In the genomic region with DNA sequence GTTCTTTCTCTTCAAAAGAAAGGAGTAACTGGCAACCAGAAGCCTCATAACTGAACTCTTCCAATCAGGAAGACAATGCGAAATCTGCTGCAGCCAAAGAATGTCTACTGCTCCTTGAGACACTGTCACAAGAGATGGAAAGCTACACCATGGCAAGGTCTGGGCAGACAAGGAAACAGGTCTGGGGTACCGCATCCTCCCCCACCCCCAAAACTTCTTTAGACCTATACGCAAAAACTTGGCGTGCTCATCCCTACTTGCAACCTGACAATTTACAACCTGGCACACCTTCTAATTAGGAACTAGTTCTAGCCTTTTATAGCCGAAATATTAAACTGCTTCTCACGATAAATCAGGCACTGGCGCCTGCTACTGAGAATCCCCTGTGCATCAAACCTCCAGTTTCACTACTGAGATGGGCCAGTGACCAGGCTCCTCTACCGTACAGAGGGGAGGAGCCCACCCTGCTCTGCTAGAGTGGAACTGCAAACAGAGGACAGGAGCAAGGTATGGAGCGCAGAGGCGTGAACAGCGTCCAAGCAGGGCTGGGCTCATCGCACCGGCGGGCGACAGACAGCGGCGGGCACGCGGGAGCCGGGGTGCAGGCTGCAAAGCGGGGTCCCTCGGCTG, we compare ENCODE assay signal across 8 cellular contexts. TPM values are rescaled to one million over a fixed set of nuclear protein-coding genes. Genes with fewer than 3 reads are reported as not detected.
A peak's percentile ranks its signal among the peaks of the same experiment; 100 is the strongest.
DNase-seq lines count a peak whose midpoint lies in the region; ATAC-seq and TF ChIP-seq lines count a peak whose summit lies in the region.

No MANE protein-coding gene starts in this region.

- POLR2A ChIA-PET in activated CD8-positive, alpha-beta T cell treated with anti-CD3 and anti-CD28 coated beads, Interleukin-2, amount 10 ng/mL, durations not matched to agents 7 days and 5 days (lab: Charles Lee), result interaction anchor here (0.6 to 1.0 kb wide), 4 partner anchors 9 to 226 kb away, joined by 3 to 4 read pairs (median 4); partner anchors contain the start of gene DHX29

- H3K79me2 ChIP-seq in Karpas-422 (ENCODE audit: low read length), result no peaks in the 10 kb centered on the region

- no peaks in the 10 kb centered on the region for H3K27me3 Mint-ChIP-seq in activated CD4-positive, alpha-beta T cell treated with anti-CD3 and anti-CD28 coated beads, Interleukin-2, amount 10 ng/mL, durations not matched to agents 24 days and 14 days
- H3K27me3 Mint-ChIP-seq in activated CD8-positive, alpha-beta T cell treated with anti-CD3 and anti-CD28 coated beads, Interleukin-2, amount 10 ng/mL, durations not matched to agents 7 days and 5 days (ENCODE audit: low read depth), result no peaks in the 10 kb centered on the region
- no peaks in the 10 kb centered on the region for H3K27me3 Mint-ChIP-seq in osteocyte (ENCODE audit: unreplicated experiment)

- no peak for TF ChIP-seq CTCF in osteocyte (IDR thresholded peaks at IDR 0.05)

- no peaks in the 10 kb centered on the region for H4K20me1 ChIP-seq in Karpas-422 (ENCODE audit: insufficient read depth, low read depth, low read length)

- peak; percentile 60 for ATAC-seq in activated CD8-positive, alpha-beta T cell treated with anti-CD3 and anti-CD28 coated beads, Interleukin-2, amount 10 ng/mL, durations not matched to agents 7 days and 5 days

- peak; percentile 63 for DNase-seq in activated CD4-positive, alpha-beta T cell treated with anti-CD3 and anti-CD28 coated beads, Interleukin-2, amount 10 ng/mL, durations not matched to agents 24 days and 14 days
- DNase-seq in activated CD4-positive, alpha-beta T cell treated with anti-CD3 and anti-CD28 coated beads for 1 hour, result no peak
- DNase-seq in H7, result no peak
- DNase-seq in Karpas-422, result no peak
- DNase-seq in activated CD8-positive, alpha-beta T cell treated with anti-CD3 and anti-CD28 coated beads, Interleukin-2, amount 10 ng/mL, durations not matched to agents 7 days and 5 days, result peak; percentile 68
- peak; percentile 70 for DNase-seq in germinal center (ENCODE audit: low spot score)
- no peak for DNase-seq in osteocyte (ENCODE audit: extremely low spot score, unreplicated experiment)
- DNase-seq in AML-193 (lab: John Stamatoyannopoulos, UW), result no peak

- H3K9me3 ChIP-seq in Karpas-422 (ENCODE audit: low read length), result no peaks in the 10 kb centered on the region

- no peaks in the 10 kb centered on the region for H3K36me3 ChIP-seq in H7 (replicated peaks; ENCODE audit: control insufficient read depth, insufficient read depth, low read length)
- H3K36me3 ChIP-seq in Karpas-422 (ENCODE audit: insufficient read depth, low read length), result no peaks in the 10 kb centered on the region

- H3K36me3 Mint-ChIP-seq in activated CD4-positive, alpha-beta T cell treated with anti-CD3 and anti-CD28 coated beads, Interleukin-2, amount 10 ng/mL, durations not matched to agents 24 days and 14 days (ENCODE audit: low read depth), result peaks cover 21% of the 10 kb centered on the region
- peaks cover 20% of the 10 kb centered on the region for H3K36me3 Mint-ChIP-seq in activated CD8-positive, alpha-beta T cell treated with anti-CD3 and anti-CD28 coated beads, Interleukin-2, amount 10 ng/mL, durations not matched to agents 7 days and 5 days (ENCODE audit: low read depth)
- H3K36me3 Mint-ChIP-seq in osteocyte (ENCODE audit: unreplicated experiment), result peaks cover 9% of the 10 kb centered on the region

- H3K27me3 ChIP-seq in H7 (ENCODE audit: control insufficient read depth, insufficient read depth, low read length), result no peaks in the 10 kb centered on the region
- no peaks in the 10 kb centered on the region for H3K27me3 ChIP-seq in Karpas-422 (ENCODE audit: low read length)

- H3K4me2 ChIP-seq in Karpas-422 (ENCODE audit: low read depth, low read length, poor library complexity, severe bottlenecking), result peak overlapping the region; percentile 89

- peaks cover 27% of the 10 kb centered on the region for H3K4me1 ChIP-seq in Karpas-422 (ENCODE audit: low read length)

- H3K9ac ChIP-seq in Karpas-422 (ENCODE audit: low read length), result peak overlapping the region; percentile 76

- no peaks in the 10 kb centered on the region for H3K9me3 Mint-ChIP-seq in activated CD4-positive, alpha-beta T cell treated with anti-CD3 and anti-CD28 coated beads, Interleukin-2, amount 10 ng/mL, durations not matched to agents 24 days and 14 days
- H3K9me3 Mint-ChIP-seq in activated CD8-positive, alpha-beta T cell treated with anti-CD3 and anti-CD28 coated beads, Interleukin-2, amount 10 ng/mL, durations not matched to agents 7 days and 5 days (ENCODE audit: insufficient read depth), result no peaks in the 10 kb centered on the region
- H3K9me3 Mint-ChIP-seq in osteocyte (ENCODE audit: unreplicated experiment), result no peaks in the 10 kb centered on the region

- peak overlapping the region; percentile 92 for H3K4me3 ChIP-seq in H7 (ENCODE audit: insufficient read depth, low read depth, low read length)
- peak overlapping the region; percentile 77 for H3K4me3 ChIP-seq in Karpas-422 (ENCODE audit: low read length)

- H3K27ac Mint-ChIP-seq in activated CD4-positive, alpha-beta T cell treated with anti-CD3 and anti-CD28 coated beads, Interleukin-2, amount 10 ng/mL, durations not matched to agents 24 days and 14 days, result peak overlapping the region; percentile 86
- H3K27ac Mint-ChIP-seq in activated CD8-positive, alpha-beta T cell treated with anti-CD3 and anti-CD28 coated beads, Interleukin-2, amount 10 ng/mL, durations not matched to agents 7 days and 5 days, result peak overlapping the region; percentile 88
- peak overlapping the region; percentile 61 for H3K27ac Mint-ChIP-seq in osteocyte (ENCODE audit: unreplicated experiment)

- peak overlapping the region; percentile 92 for H2AFZ ChIP-seq in Karpas-422 (ENCODE audit: low read length)

- H3K27ac ChIP-seq in Karpas-422 (ENCODE audit: low read length), result no peak overlapping the region

- H3K9me2 ChIP-seq in Karpas-422 (replicated peaks; ENCODE audit: insufficient read depth, low read length), result no peaks in the 10 kb centered on the region

- H3K4me1 Mint-ChIP-seq in activated CD4-positive, alpha-beta T cell treated with anti-CD3 and anti-CD28 coated beads, Interleukin-2, amount 10 ng/mL, durations not matched to agents 24 days and 14 days, result peaks cover 39% of the 10 kb centered on the region
- H3K4me1 Mint-ChIP-seq in activated CD8-positive, alpha-beta T cell treated with anti-CD3 and anti-CD28 coated beads, Interleukin-2, amount 10 ng/mL, durations not matched to agents 7 days and 5 days (ENCODE audit: low read depth), result peaks cover 60% of the 10 kb centered on the region
- H3K4me1 Mint-ChIP-seq in osteocyte (ENCODE audit: unreplicated experiment), result peaks cover 42% of the 10 kb centered on the region

- intact Hi-C loops in activated CD4-positive, alpha-beta T cell treated with anti-CD3 and anti-CD28 coated beads, Interleukin-2, amount 10 ng/mL, durations not matched to agents 24 days and 14 days (cut with micrococcal nuclease), result loop anchor here (1.0 to 10.0 kb wide), 9 partner anchors 10 to 357 kb away; partner anchors contain the start of genes DHX29 and MTREX

- peak overlapping the region; percentile 91 for H3K4me3 Mint-ChIP-seq in activated CD4-positive, alpha-beta T cell treated with anti-CD3 and anti-CD28 coated beads, Interleukin-2, amount 10 ng/mL, durations not matched to agents 24 days and 14 days
- H3K4me3 Mint-ChIP-seq in activated CD8-positive, alpha-beta T cell treated with anti-CD3 and anti-CD28 coated beads, Interleukin-2, amount 10 ng/mL, durations not matched to agents 7 days and 5 days, result peak overlapping the region; percentile 85
- H3K4me3 Mint-ChIP-seq in osteocyte (ENCODE audit: unreplicated experiment), result peak overlapping the region; percentile 90

- CTCF ChIA-PET in activated CD8-positive, alpha-beta T cell treated with anti-CD3 and anti-CD28 coated beads, Interleukin-2, amount 10 ng/mL, durations not matched to agents 7 days and 5 days (lab: Charles Lee), result interaction anchor here (0.7 to 1.5 kb wide), 2 partner anchors 147 to 158 kb away, joined by 3 read pairs; no protein-coding TSS in a partner anchor

RNA-seq across cellular contexts. Expression of gene PLPP1, which starts 0.8 kb away (rescaled TPM):
- total RNA-seq in activated CD4-positive, alpha-beta T cell treated with anti-CD3 and anti-CD28 coated beads, Interleukin-2, amount 10 ng/mL, durations not matched to agents 24 days and 14 days, result 29.7 and 33.9 TPM in 2 replicates
- 81.4 and 97.4 TPM in 2 replicates for total RNA-seq in H7 (2014; rRNA removed; shearing (Covaris generic))
- 4.7 and 5.9 TPM in 2 replicates for total RNA-seq in Karpas-422 (2014; rRNA removed; shearing (Covaris generic); ENCODE audit: low replicate concordance)
- 10 to 100 TPM; 27.0 to 27.2 TPM for total RNA-seq in activated CD8-positive, alpha-beta T cell treated with anti-CD3 and anti-CD28 coated beads, Interleukin-2, amount 10 ng/mL, durations not matched to agents 7 days and 5 days
- total RNA-seq in osteocyte, result 38.9 and 42.0 TPM in 2 replicates

Comparison
In these comparisons a context has a peak if more than half of its experiments do, and no peak if none do; other contexts are left out.
1. DNase-seq: peak in activated CD4-positive, alpha-beta T cell treated with anti-CD3 and anti-CD28 coated beads, Interleukin-2, amount 10 ng/mL, durations not matched to agents 24 days and 14 days (single experiment), activated CD8-positive, alpha-beta T cell treated with anti-CD3 and anti-CD28 coated beads, Interleukin-2, amount 10 ng/mL, durations not matched to agents 7 days and 5 days (single experiment) and germinal center (single experiment); none in activated CD4-positive, alpha-beta T cell treated with anti-CD3 and anti-CD28 coated beads for 1 hour (single experiment), H7 (single experiment), Karpas-422 (single experiment), osteocyte (single experiment) and AML-193 (0 of 2).
2. Peak in every context shown above with its lines, with median percentiles within 50 percentile points of each other: H3K27ac Mint-ChIP-seq and H3K4me3 Mint-ChIP-seq.